Comparison of ENCODE assay signal across 9 cellular contexts in the genomic region with DNA sequence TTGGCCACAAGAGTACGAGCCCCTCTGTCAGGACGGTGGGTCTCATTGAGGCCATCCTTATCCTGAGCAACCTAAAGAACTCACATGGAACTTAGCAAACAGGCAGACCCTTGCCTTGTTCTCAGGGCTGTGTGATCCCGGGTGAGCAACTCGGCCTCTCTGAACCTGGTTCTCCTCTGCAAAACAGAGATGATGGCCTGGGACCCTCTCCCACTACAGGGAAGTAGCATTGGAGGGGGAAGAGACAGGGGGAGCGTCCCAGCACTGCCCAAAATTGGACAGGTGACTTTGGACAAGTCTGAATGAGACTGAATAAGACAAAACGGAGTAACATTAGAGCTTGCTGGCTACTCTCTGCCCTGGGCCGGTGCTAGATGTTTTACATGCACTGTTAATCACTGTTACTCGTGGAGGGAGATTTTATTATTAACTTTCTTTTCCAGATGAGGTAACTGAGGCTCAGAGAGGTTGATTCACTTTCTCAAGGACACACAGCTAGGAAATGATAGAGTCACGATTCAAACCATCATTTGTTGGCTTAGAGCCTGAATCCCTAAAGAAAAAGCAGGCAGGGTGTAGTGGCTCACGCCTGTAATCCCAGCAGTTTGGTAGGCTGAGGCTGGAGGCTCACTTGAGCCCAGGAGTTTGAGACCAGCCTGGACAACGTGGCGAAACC.
DNase-seq lines count a peak whose midpoint lies in the region; TF ChIP-seq lines count a peak whose summit lies in the region.
"Had no signal": no experiment of that assay in that cellular context is flagged by ENCODE, and none has a peak within 500 bp of the region (broad histone marks: within the 10 kb centered on the region; RNA-seq: fewer than 3 reads in every experiment).

No MANE protein-coding gene starts in this region.

- peaks cover 18 to 59% (median 23%) of the 10 kb centered on the region in 3 donors for H3K4me1 Mint-ChIP-seq in CD8-positive, alpha-beta memory T cell
- peaks cover 57% of the 10 kb centered on the region for H3K4me1 Mint-ChIP-seq in activated T-helper 1 cell treated with anti-CD3 and anti-CD28 coated beads, Interleukin-12 subunit alpha, Interleukin-12 subunit beta, Interleukin-2, Interleukin-4 antibody, amounts not matched to agents 30 ng/mL and 10 ng/mL and 1 ng/mL, durations not matched to agents 14 hours and 24 hours and 36 hours (ENCODE audit: low read depth)

- peak overlapping the region; percentile 96 for H3K4me2 ChIP-seq in hepatocyte
- H3K4me2 ChIP-seq in MM.1S (ENCODE audit: low read depth, low read length), result no peak overlapping the region

- H3F3A ChIP-seq in MM.1S (ENCODE audit: insufficient read depth, low read length), result no peaks in the 10 kb centered on the region

- H3K9ac ChIP-seq in skeletal muscle tissue (ENCODE audit: low read depth in 1 of 3, low read length in 3 of 3) (peak overlapping the region; percentile 93 to 97 (median 96)), MM.1S (ENCODE audit: low read length) (no peak overlapping the region)

- intact Hi-C loops in activated T-helper 1 cell treated with anti-CD3 and anti-CD28 coated beads, Interleukin-12 subunit alpha, Interleukin-12 subunit beta, Interleukin-2, Interleukin-4 antibody, amounts not matched to agents 30 ng/mL and 10 ng/mL and 1 ng/mL, durations not matched to agents 14 hours and 24 hours and 36 hours (cut with micrococcal nuclease), result loop anchor here (10.0 kb wide), 2 partner anchors 160 to 550 kb away; no protein-coding TSS in a partner anchor

- 89% methylated on average over 12 of the region's 12 CpGs for WGBS in hepatocyte (ENCODE audit: low lambda C conversion rate, missing lambda C conversion rate)

- H3K27ac Mint-ChIP-seq in CD8-positive, alpha-beta memory T cell, result peak overlapping the region; percentile 86 to 99 (median 90)
- peak overlapping the region; percentile 86 for H3K27ac Mint-ChIP-seq in activated T-helper 1 cell treated with anti-CD3 and anti-CD28 coated beads, Interleukin-12 subunit alpha, Interleukin-12 subunit beta, Interleukin-2, Interleukin-4 antibody, amounts not matched to agents 30 ng/mL and 10 ng/mL and 1 ng/mL, durations not matched to agents 14 hours and 24 hours and 36 hours

- no peaks in the 10 kb centered on the region for H3K9me3 ChIP-seq in CD8-positive, alpha-beta memory T cell (ENCODE audit: low read length)
- no peaks in the 10 kb centered on the region for H3K9me3 ChIP-seq in hepatocyte (ENCODE audit: low read depth)
- no peaks in the 10 kb centered on the region for H3K9me3 ChIP-seq in skeletal muscle tissue (ENCODE audit: control insufficient read depth in 3 of 3, low read length in 3 of 3)
- no peaks in the 10 kb centered on the region for H3K9me3 ChIP-seq in MM.1S (replicated peaks; ENCODE audit: insufficient read depth, low read length)
- no peaks in the 10 kb centered on the region for H3K9me3 ChIP-seq in BE2C

- TF ChIP-seq CTCF in hepatocyte (IDR thresholded peaks at IDR 0.05; ENCODE audit: poor library complexity) (no peak), MM.1S (IDR thresholded peaks at IDR 0.05; ENCODE audit: low read length) (no peak), BE2C (IDR thresholded peaks at IDR 0.05; ENCODE audit: low read depth, low read length) (no peak), GM13976 (IDR thresholded peaks at IDR 0.05; ENCODE audit: borderline replicate concordance, control extremely low read depth, extremely low read depth, insufficient read depth, missing control alignments) (no peak)

- H4K20me1 ChIP-seq in hepatocyte (ENCODE audit: insufficient read depth, poor library complexity, severe bottlenecking) (no peaks in the 10 kb centered on the region), MM.1S (ENCODE audit: insufficient read depth, low read length) (no peaks in the 10 kb centered on the region)

- H3K27ac ChIP-seq in CD8-positive, alpha-beta memory T cell (ENCODE audit: low read depth, low read length), result peak overlapping the region; percentile 82
- H3K27ac ChIP-seq in hepatocyte (peak overlapping the region; percentile 100), skeletal muscle tissue (ENCODE audit: low read depth, low read length) (peak overlapping the region; percentile 100), MM.1S (ENCODE audit: low read length) (no peak overlapping the region)

- H3K4me1 ChIP-seq in CD8-positive, alpha-beta memory T cell (ENCODE audit: insufficient read depth, low read length), result peaks cover 35% of the 10 kb centered on the region
- H3K4me1 ChIP-seq in hepatocyte (ENCODE audit: insufficient read depth) (peaks cover 79% of the 10 kb centered on the region), skeletal muscle tissue (ENCODE audit: control insufficient read depth in 3 of 3, insufficient read depth in 3 of 3, low read length in 3 of 3) (peaks cover 65 to 67% (median 67%) of the 10 kb centered on the region in 3 donors), MM.1S (ENCODE audit: low read length) (peaks cover 3% of the 10 kb centered on the region; the same call in 1 of the 2 replicates), BE2C (peaks cover 62% of the 10 kb centered on the region)

- H3K4me3 ChIP-seq in CD8-positive, alpha-beta memory T cell (ENCODE audit: low read length), result no peak overlapping the region
- H3K4me3 ChIP-seq in hepatocyte (no peak overlapping the region), skeletal muscle tissue (ENCODE audit: low read length in 3 of 3) (peak overlapping the region in 2 of 3 donors; percentile 73 to 77), MM.1S (ENCODE audit: low read length) (no peak overlapping the region), BE2C (ENCODE audit: low read depth, low read length) (no peak overlapping the region)

- no peaks in the 10 kb centered on the region for H3K9me2 ChIP-seq in hepatocyte (replicated peaks; ENCODE audit: insufficient read depth)
- H3K9me2 ChIP-seq in MM.1S (replicated peaks; ENCODE audit: insufficient read depth, low read length), result no peaks in the 10 kb centered on the region

- CTCF ChIA-PET in CD8-positive, alpha-beta memory T cell (lab: Charles Lee), result interaction anchor here (3.4 kb wide), 1 partner anchor 24 kb away, joined by 9 read pairs; no protein-coding TSS in a partner anchor

- H3K36me3 ChIP-seq in CD8-positive, alpha-beta memory T cell (ENCODE audit: insufficient read depth, low read length), result no peaks in the 10 kb centered on the region
- H3K36me3 ChIP-seq in hepatocyte (replicated peaks; ENCODE audit: insufficient read depth, low read depth) (no peaks in the 10 kb centered on the region), skeletal muscle tissue (ENCODE audit: control insufficient read depth in 3 of 3, insufficient read depth in 3 of 3, low read length in 3 of 3) (no peaks in the 10 kb centered on the region), MM.1S (replicated peaks; ENCODE audit: insufficient read depth, low read length) (no peaks in the 10 kb centered on the region), BE2C (no peaks in the 10 kb centered on the region)

- H2AFZ ChIP-seq in hepatocyte (no peak overlapping the region), MM.1S (ENCODE audit: low read length) (no peak overlapping the region)

- peaks cover 9% of the 10 kb centered on the region for H3K79me2 ChIP-seq in hepatocyte
- H3K79me2 ChIP-seq in MM.1S (ENCODE audit: low read length), result 0 out of 2 replicates have a peak, but pooled peaks cover 3% of the 10 kb centered on the region

- peaks cover 0 to 9% (median 0%) of the 10 kb centered on the region in 3 donors for H3K36me3 Mint-ChIP-seq in CD8-positive, alpha-beta memory T cell
- peaks cover 6% of the 10 kb centered on the region for H3K36me3 Mint-ChIP-seq in activated T-helper 1 cell treated with anti-CD3 and anti-CD28 coated beads, Interleukin-12 subunit alpha, Interleukin-12 subunit beta, Interleukin-2, Interleukin-4 antibody, amounts not matched to agents 30 ng/mL and 10 ng/mL and 1 ng/mL, durations not matched to agents 14 hours and 24 hours and 36 hours (ENCODE audit: low read depth)

- H3K27me3 ChIP-seq in CD8-positive, alpha-beta memory T cell (ENCODE audit: insufficient read depth, low read length, poor library complexity, severe bottlenecking), result no peaks in the 10 kb centered on the region
- H3K27me3 ChIP-seq in hepatocyte (no peaks in the 10 kb centered on the region), skeletal muscle tissue (ENCODE audit: control insufficient read depth in 3 of 3, insufficient read depth in 3 of 3, low read length in 3 of 3) (no peaks in the 10 kb centered on the region), MM.1S (replicated peaks; ENCODE audit: insufficient read depth, low read length) (peaks cover 45% of the 10 kb centered on the region), BE2C (no peaks in the 10 kb centered on the region)

- H3K4me3 Mint-ChIP-seq in CD8-positive, alpha-beta memory T cell, result peak overlapping the region in 5 of 7 donors; percentile 54 to 64 (median 58)
- peak overlapping the region; percentile 62 for H3K4me3 Mint-ChIP-seq in activated T-helper 1 cell treated with anti-CD3 and anti-CD28 coated beads, Interleukin-12 subunit alpha, Interleukin-12 subunit beta, Interleukin-2, Interleukin-4 antibody, amounts not matched to agents 30 ng/mL and 10 ng/mL and 1 ng/mL, durations not matched to agents 14 hours and 24 hours and 36 hours

- in situ Hi-C loops in GM13976 (cut with MboI; ENCODE audit: low sequenced_read_pairs, unreplicated experiment), result no loop called here

- POLR2A ChIA-PET in CD8-positive, alpha-beta memory T cell (lab: Charles Lee), result interaction anchor here (0.6 to 1.2 kb wide), 3 partner anchors 47 to 344 kb away, joined by 3 read pairs; no protein-coding TSS in a partner anchor

- no peaks in the 10 kb centered on the region for H3K27me3 Mint-ChIP-seq in CD8-positive, alpha-beta memory T cell
- peaks cover 8% of the 10 kb centered on the region for H3K27me3 Mint-ChIP-seq in activated T-helper 1 cell treated with anti-CD3 and anti-CD28 coated beads, Interleukin-12 subunit alpha, Interleukin-12 subunit beta, Interleukin-2, Interleukin-4 antibody, amounts not matched to agents 30 ng/mL and 10 ng/mL and 1 ng/mL, durations not matched to agents 14 hours and 24 hours and 36 hours (ENCODE audit: insufficient read depth)

- no peaks in the 10 kb centered on the region for H3K9me3 Mint-ChIP-seq in CD8-positive, alpha-beta memory T cell
- H3K9me3 Mint-ChIP-seq in activated T-helper 1 cell treated with anti-CD3 and anti-CD28 coated beads, Interleukin-12 subunit alpha, Interleukin-12 subunit beta, Interleukin-2, Interleukin-4 antibody, amounts not matched to agents 30 ng/mL and 10 ng/mL and 1 ng/mL, durations not matched to agents 14 hours and 24 hours and 36 hours, result no peaks in the 10 kb centered on the region

- DNase-seq in CD8-positive, alpha-beta memory T cell, result no peak
- no peak for DNase-seq in activated T-helper 1 cell treated with anti-CD3 and anti-CD28 coated beads, Interleukin-12 subunit alpha, Interleukin-12 subunit beta, Interleukin-2, Interleukin-4 antibody, amounts not matched to agents 30 ng/mL and 10 ng/mL and 1 ng/mL, durations not matched to agents 14 hours and 24 hours and 36 hours (ENCODE audit: low spot score)
- DNase-seq in hepatocyte (ENCODE audit: low spot score) (no peak), OCI-M1 (lab: John Stamatoyannopoulos, UW) (no peak), MM.1S (no peak), BE2C (no peak), GM13976 (ENCODE audit: low spot score) (no peak)
- DNase-seq: NCI-H2029 had no signal

Comparison
In these comparisons a context has a peak if more than half of its experiments do, and no peak if none do; other contexts are left out.
1. H3K4me3 ChIP-seq: peak in skeletal muscle tissue (2 of 3); none in CD8-positive, alpha-beta memory T cell (single experiment), hepatocyte (single experiment), MM.1S (single experiment) and BE2C (single experiment).